ENCODE assay signal across 18 cellular contexts in the genomic region with DNA sequence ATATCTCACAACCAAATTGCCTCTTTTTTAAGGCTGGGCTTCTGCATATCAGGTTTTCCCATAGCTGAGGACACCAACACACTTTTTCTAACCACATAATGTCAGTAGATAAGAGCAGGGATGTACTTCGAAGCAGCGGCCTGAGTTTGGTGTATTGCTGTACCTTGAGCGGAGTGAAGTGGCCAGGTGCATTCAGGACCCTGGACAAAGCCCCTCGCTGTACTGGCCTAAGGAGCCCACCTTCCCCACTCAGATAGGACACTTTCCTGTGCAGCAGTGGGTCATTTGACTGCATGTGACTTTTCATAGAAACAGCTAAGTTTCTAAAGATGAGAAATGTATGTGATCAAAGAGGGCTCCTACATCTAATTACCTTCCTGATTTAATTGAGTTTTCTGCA.
DNase-seq lines count a peak whose midpoint lies in the region; ATAC-seq and TF ChIP-seq lines count a peak whose summit lies in the region.
"Had no signal": no experiment of that assay in that cellular context is flagged by ENCODE, and none has a peak within 500 bp of the region (broad histone marks: within the 10 kb centered on the region; RNA-seq: fewer than 3 reads in every experiment).

No MANE protein-coding gene starts in this region.

- CTCF ChIA-PET in HEK293 (lab: Yijun Ruan, JAX): interaction anchor here (1.0 kb wide), 1 partner anchor 9 kb away, joined by 4 read pairs; no protein-coding TSS in a partner anchor

- H3K4me3 Mint-ChIP-seq in GM23338 (no peak overlapping the region), T-helper 17 cell (no peak overlapping the region)
- H3K4me3 Mint-ChIP-seq: B cell; CD4-positive, CD25-positive, alpha-beta regulatory T cell; CD8-positive, alpha-beta T cell; H9; HFFc6 had no signal

- ATAC-seq in GM23338: peak; percentile 20; the same call in 1 of the 3 replicates
- no peak for ATAC-seq in T-helper 17 cell
- ATAC-seq: CD8-positive, alpha-beta T cell; HCT116 had no signal

- peaks cover 17% of the 10 kb centered on the region; the same call in 1 of the 2 replicates for H4K20me1 ChIP-seq in GM23338 (replicated peaks; ENCODE audit: insufficient read depth)
- H4K20me1 ChIP-seq: BLaER1 had no signal

- TF ChIP-seq POLR2A in esophagus squamous epithelium (IDR thresholded peaks at IDR 0.05): no peak

- no peak overlapping the region for H2AFZ ChIP-seq in GM23338
- H2AFZ ChIP-seq: GM23248 had no signal

- H3K4me2 ChIP-seq in GM23338: no peak overlapping the region

- peaks cover 23% of the 10 kb centered on the region for H3K4me1 ChIP-seq in GM23338 (ENCODE audit: insufficient read depth)
- peaks cover 6% of the 10 kb centered on the region; the same call in 1 of the 2 replicates for H3K4me1 ChIP-seq in HEK293 (ENCODE audit: control insufficient read depth, insufficient read depth, low read length)
- no peaks in the 10 kb centered on the region for H3K4me1 ChIP-seq in esophagus squamous epithelium
- H3K4me1 ChIP-seq: Caco-2 had no signal

- H3K9me2 ChIP-seq in GM23338 (ENCODE audit: insufficient read depth): no peaks in the 10 kb centered on the region

- H3K27ac ChIP-seq in GM23338 (ENCODE audit: low read depth) (no peak overlapping the region), HEK293 (ENCODE audit: extremely low read depth, low read depth, low read length) (no peak overlapping the region), esophagus squamous epithelium (no peak overlapping the region)
- H3K27ac ChIP-seq: BLaER1, C4-2B, GM23248 had no signal

- no peaks in the 10 kb centered on the region for H3K9me3 ChIP-seq in HEK293 (ENCODE audit: control insufficient read depth, insufficient read depth, low read depth, low read length)
- no peaks in the 10 kb centered on the region for H3K9me3 ChIP-seq in T-helper 17 cell (ENCODE audit: control insufficient read depth, low read length, poor library complexity, severe bottlenecking)
- no peaks in the 10 kb centered on the region for H3K9me3 ChIP-seq in esophagus squamous epithelium
- H3K9me3 ChIP-seq: BLaER1, Caco-2 had no signal

- H3K27ac Mint-ChIP-seq in GM23338 (no peak overlapping the region), T-helper 17 cell (no peak overlapping the region)
- H3K27ac Mint-ChIP-seq: B cell; CD4-positive, CD25-positive, alpha-beta regulatory T cell; CD8-positive, alpha-beta T cell; H9; HFFc6 had no signal

- H3K27me3 ChIP-seq in GM23338 (ENCODE audit: insufficient read depth): no peaks in the 10 kb centered on the region
- no peaks in the 10 kb centered on the region for H3K27me3 ChIP-seq in esophagus squamous epithelium
- H3K27me3 ChIP-seq: BLaER1 had no signal

- H3K36me3 ChIP-seq in GM23338 (ENCODE audit: insufficient read depth): 0 out of 2 replicates have a peak, but pooled peaks cover 3% of the 10 kb centered on the region
- H3K36me3 ChIP-seq in HEK293 (ENCODE audit: control insufficient read depth in 2 of 2, insufficient read depth in 1 of 2, low read length in 2 of 2): no peaks in the 10 kb centered on the region
- H3K36me3 ChIP-seq in esophagus squamous epithelium: peaks cover 0 to 6% (median 0%) of the 10 kb centered on the region in 3 donors

- TF ChIP-seq CTCF in GM23338 (conservative IDR thresholded peaks at IDR 0.05; ENCODE audit: low read depth in 2 of 2): no peak
- TF ChIP-seq CTCF in HEK293 (tag by site-specific recombination; IDR thresholded peaks at IDR 0.05): no peak
- TF ChIP-seq CTCF in esophagus squamous epithelium (IDR thresholded peaks at IDR 0.05): no peak

- no peaks in the 10 kb centered on the region for H3F3A ChIP-seq in GM23338 (replicated peaks; ENCODE audit: low read depth)

- intact Hi-C loops in esophagus squamous epithelium (cut with DNase I): no loop called here

- peaks cover 3% of the 10 kb centered on the region for H3K27me3 Mint-ChIP-seq in GM23338 (ENCODE audit: insufficient read depth, low read depth, poor library complexity)
- peaks cover 14% of the 10 kb centered on the region for H3K27me3 Mint-ChIP-seq in T-helper 17 cell

- H3K36me3 Mint-ChIP-seq in GM23338 (ENCODE audit: low read depth): no peaks in the 10 kb centered on the region; the same call in 2 of the 3 replicates
- H3K36me3 Mint-ChIP-seq in T-helper 17 cell (ENCODE audit: low read depth): peaks cover 3% of the 10 kb centered on the region
- H3K36me3 Mint-ChIP-seq: CD4-positive, CD25-positive, alpha-beta regulatory T cell; CD8-positive, alpha-beta T cell had no signal

- POLR2A ChIA-PET in HEK293 (lab: Yijun Ruan, JAX): no interaction called here

- H3K9me3 Mint-ChIP-seq in GM23338: no peaks in the 10 kb centered on the region
- H3K9me3 Mint-ChIP-seq: CD8-positive, alpha-beta T cell; H9 had no signal

- H3K4me1 Mint-ChIP-seq in GM23338 (peaks cover 39% of the 10 kb centered on the region), T-helper 17 cell (peaks cover 15% of the 10 kb centered on the region)
- H3K4me1 Mint-ChIP-seq: B cell had no signal

- no peak overlapping the region for H3K4me3 ChIP-seq in GM23338
- H3K4me3 ChIP-seq in HEK293 (ENCODE audit: low read depth, low read length): no peak overlapping the region
- H3K4me3 ChIP-seq in esophagus squamous epithelium: no peak overlapping the region
- H3K4me3 ChIP-seq: BLaER1, GM23248 had no signal

- H3K79me2 ChIP-seq in GM23338 (replicated peaks; ENCODE audit: insufficient read depth): no peaks in the 10 kb centered on the region

- WGBS in esophagus squamous epithelium, 2 donors: 83 to 89% methylated on average over 3 to 4 of the region's 4 CpGs

- DNase-seq in GM23338 (ENCODE audit: low spot score) (no peak), left kidney (ENCODE audit: low read depth, low spot score) (peak; percentile 70), T-helper 17 cell (no peak), esophagus squamous epithelium (lab: John Stamatoyannopoulos, UW) (no peak), AG08396 (ENCODE audit: low spot score) (no peak)
- DNase-seq: Caco-2; CD4-positive, CD25-positive, alpha-beta regulatory T cell; CD8-positive, alpha-beta T cell; DMS153; DND-41; GM23248; H9; HFFc6 had no signal

TF ChIP-seq in GM23338, 12 proteins besides CTCF, POLR2A, EP300 and RAD21:
- TF ChIP-seq REST (IDR thresholded peaks at IDR 0.05; ENCODE audit: unreplicated experiment): peak; percentile 69
- no peak for TF ChIP-seq EZH2phosphoT487 (IDR thresholded peaks at IDR 0.05; ENCODE audit: unreplicated experiment)

TF ChIP-seq in HEK293, 187 proteins besides CTCF, POLR2A, EP300 and RAD21 (continues in another document):
- TF ChIP-seq, protein P1, sequence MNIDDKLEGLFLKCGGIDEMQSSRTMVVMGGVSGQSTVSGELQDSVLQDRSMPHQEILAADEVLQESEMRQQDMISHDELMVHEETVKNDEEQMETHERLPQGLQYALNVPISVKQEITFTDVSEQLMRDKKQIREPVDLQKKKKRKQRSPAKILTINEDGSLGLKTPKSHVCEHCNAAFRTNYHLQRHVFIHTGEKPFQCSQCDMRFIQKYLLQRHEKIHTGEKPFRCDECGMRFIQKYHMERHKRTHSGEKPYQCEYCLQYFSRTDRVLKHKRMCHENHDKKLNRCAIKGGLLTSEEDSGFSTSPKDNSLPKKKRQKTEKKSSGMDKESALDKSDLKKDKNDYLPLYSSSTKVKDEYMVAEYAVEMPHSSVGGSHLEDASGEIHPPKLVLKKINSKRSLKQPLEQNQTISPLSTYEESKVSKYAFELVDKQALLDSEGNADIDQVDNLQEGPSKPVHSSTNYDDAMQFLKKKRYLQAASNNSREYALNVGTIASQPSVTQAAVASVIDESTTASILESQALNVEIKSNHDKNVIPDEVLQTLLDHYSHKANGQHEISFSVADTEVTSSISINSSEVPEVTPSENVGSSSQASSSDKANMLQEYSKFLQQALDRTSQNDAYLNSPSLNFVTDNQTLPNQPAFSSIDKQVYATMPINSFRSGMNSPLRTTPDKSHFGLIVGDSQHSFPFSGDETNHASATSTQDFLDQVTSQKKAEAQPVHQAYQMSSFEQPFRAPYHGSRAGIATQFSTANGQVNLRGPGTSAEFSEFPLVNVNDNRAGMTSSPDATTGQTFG (tag by site-specific recombination; IDR thresholded peaks at IDR 0.05; ENCODE audit: borderline replicate concordance): no peak
- TF ChIP-seq ZNF121 (tag by site-specific recombination; IDR thresholded peaks at IDR 0.05): no peak
- no peak for TF ChIP-seq YY2 (tag by site-specific recombination; IDR thresholded peaks at IDR 0.05)
- TF ChIP-seq ZNF335 (tag by site-specific recombination; conservative IDR thresholded peaks at IDR 0.05): no peak
- TF ChIP-seq ZSCAN5A (tag by site-specific recombination; IDR thresholded peaks at IDR 0.05): no peak
- no peak for TF ChIP-seq SCRT2 (tag by site-specific recombination; IDR thresholded peaks at IDR 0.05)
- TF ChIP-seq ZNF571 (tag by site-specific recombination; IDR thresholded peaks at IDR 0.05): no peak
